31 cellular contexts compared by ENCODE assay signal in the genomic region with DNA sequence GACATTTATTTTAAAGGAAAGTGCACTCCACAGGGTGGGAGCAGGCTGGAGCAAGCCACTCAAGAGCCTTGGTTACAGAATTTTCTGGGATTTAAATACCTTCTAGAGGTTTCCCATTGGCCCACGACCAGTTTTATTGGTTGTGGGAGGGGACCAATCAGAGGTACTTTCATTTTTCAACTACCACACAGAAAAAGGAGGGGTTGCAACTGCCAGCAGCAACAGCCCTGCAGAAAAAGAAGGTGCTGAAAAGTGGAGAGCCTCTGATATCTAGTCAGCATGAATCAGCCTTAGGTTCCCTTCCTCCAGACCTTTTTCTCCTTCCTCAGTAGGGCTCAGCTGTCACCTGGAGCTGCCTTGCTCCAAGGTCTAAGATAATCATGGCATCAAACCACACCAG. TPM values are rescaled to one million over a fixed set of nuclear protein-coding genes. Genes with fewer than 3 reads are reported as not detected.
A peak's percentile ranks its signal among the peaks of the same experiment; 100 is the strongest.
DNase-seq lines count a peak whose midpoint lies in the region.
"Had no signal": no experiment of that assay in that cellular context is flagged by ENCODE, and none has a peak within 500 bp of the region (broad histone marks: within the 10 kb centered on the region; RNA-seq: fewer than 3 reads in every experiment).

No MANE protein-coding gene starts in this region.

- DNase-seq in NCI-H1092 treated with DMSO at 0.1 percent for 48 hours (lab: John Stamatoyannopoulos, UW) (peak; percentile 53), NCI-H1092 (lab: John Stamatoyannopoulos, UW) (no peak), HT1080 (ENCODE audit: low read depth) (peak; percentile 25), NCI-H2227 treated with DMSO at 0.1 percent for 48 hours (lab: John Stamatoyannopoulos, UW) (peak; percentile 53), fibroblast of peridontal ligament (ENCODE audit: extremely low read depth) (peak; percentile 6), middle frontal gyrus (ENCODE audit: extremely low spot score, low spot score) (no peak), NCI-H226 (no peak), G401 (ENCODE audit: low spot score) (no peak)
- DNase-seq: activated CD4-positive, alpha-beta T cell treated with anti-CD3 and anti-CD28 coated beads for 48 hours; activated CD8-positive, alpha-beta memory T cell treated with anti-CD3 and anti-CD28 coated beads for 24 hours; AML-193; amygdala; CD4-positive, alpha-beta T cell; dorsolateral prefrontal cortex; islet precursor cell; left ventricle myocardium inferior; NCI-H2107; NCI-H524; posterior cingulate gyrus; SIG-M5; small intestine; stimulated activated naive CD4-positive, alpha-beta T cell treated with Interleukin-2 at 50 U/mL for 16 hours; T-helper 9 cell; upper lobe of left lung had no signal

- in situ Hi-C loops in G401 (cut with HindIII; ENCODE audit: low sequenced_read_pairs): no loop called here

RNA-seq across cellular contexts. Expression of gene SIX3, which starts 38.7 kb away (rescaled TPM):
- total RNA-seq in HT1080 (2014; rRNA removed; shearing (Covaris generic)): not detected in 2 replicates
- 0.02 TPM in 1 of 2 replicates, not detected in the other for polyA plus RNA-seq in HT1080 (2015; cell fraction: cytosol; rRNA removed)
- polyA plus RNA-seq in HT1080 (2015; cell fraction: nucleus; rRNA removed): 0.09 TPM in 1 of 2 replicates, not detected in the other
- not detected in 2 replicates for total RNA-seq in G401 (2014; rRNA removed; shearing (Covaris generic))
- total RNA-seq: activated naive CD4-positive, alpha-beta T cell treated with anti-CD3 and anti-CD28 coated beads, Interleukin-2, amount 50 U/mL, for 72 hours; CD4-positive, alpha-beta T cell; chondrocyte; foreskin keratinocyte; left ventricle myocardium inferior; LHCN-M2; mesenteric fat pad; myocyte; right atrium auricular region; upper lobe of left lung had no signal
- polyA plus RNA-seq: foreskin keratinocyte, small intestine had no signal

Comparison
In these comparisons a context has a peak if more than half of its experiments do, and no peak if none do; other contexts are left out.
1. DNase-seq: peak in NCI-H1092 treated with DMSO at 0.1 percent for 48 hours (single experiment), HT1080 (single experiment), NCI-H2227 treated with DMSO at 0.1 percent for 48 hours (single experiment) and fibroblast of peridontal ligament (single experiment); none in NCI-H1092 (single experiment), middle frontal gyrus (single experiment), NCI-H226 (single experiment) and G401 (single experiment).